In genomic region chr19:44816301-44816700, GRCh38 we compare ENCODE assay signal across 2 cellular contexts.
TF ChIP-seq lines count a peak whose summit lies in the region.

No MANE protein-coding gene starts in this region.

TF ChIP-seq in SK-N-SH, 30 proteins besides CTCF, POLR2A, EP300 and RAD21 (continued from another document):
- no peak for TF ChIP-seq RXRA (IDR thresholded peaks at IDR 0.05; ENCODE audit: borderline replicate concordance, low read depth)
- TF ChIP-seq EZH2phosphoT487 (IDR thresholded peaks at IDR 0.05; ENCODE audit: borderline replicate concordance, low read depth) = no peak
- no peak for TF ChIP-seq NRF1 (IDR thresholded peaks at IDR 0.05; ENCODE audit: low read depth, low read length)
- no peak for TF ChIP-seq GATA2 (CRISPR knock-in tag; IDR thresholded peaks at IDR 0.05)
- no peak for TF ChIP-seq SIN3A (IDR thresholded peaks at IDR 0.05; ENCODE audit: borderline replicate concordance, low read depth, low read length)
- TF ChIP-seq RFX5 (IDR thresholded peaks at IDR 0.05; ENCODE audit: low read length) = no peak
- TF ChIP-seq PBX3 (IDR thresholded peaks at IDR 0.05) = no peak
- TF ChIP-seq USF2 (IDR thresholded peaks at IDR 0.05; ENCODE audit: borderline replicate concordance, low read depth, low read length) = no peak
- no peak for TF ChIP-seq MXI1 (IDR thresholded peaks at IDR 0.05; ENCODE audit: low read depth, low read length)

TF ChIP-seq in SK-N-SH treated with all-trans-retinoic acid at 6 μM for 48 hours, 23 proteins besides CTCF, POLR2A, EP300 and RAD21 (continued from another document):
- TF ChIP-seq POU6F1 (CRISPR knock-in tag; IDR thresholded peaks at IDR 0.05; ENCODE audit: borderline replicate concordance, low read depth) (no peak), CREB5 (CRISPR knock-in tag; IDR thresholded peaks at IDR 0.05; ENCODE audit: low read depth) (no peak), PPARA (CRISPR knock-in tag; IDR thresholded peaks at IDR 0.05; ENCODE audit: borderline replicate concordance) (no peak), ESRRG (CRISPR knock-in tag; IDR thresholded peaks at IDR 0.05) (no peak), ZNF8 (CRISPR knock-in tag; IDR thresholded peaks at IDR 0.05) (no peak), TOX (CRISPR knock-in tag; IDR thresholded peaks at IDR 0.05; ENCODE audit: borderline replicate concordance) (no peak)
